In genomic region chr1:200028586-200029034, GRCh38 we compare ENCODE assay signal across 8 cellular contexts. TPM values are rescaled to one million over a fixed set of nuclear protein-coding genes. Genes with fewer than 3 reads are reported as not detected.
A peak's percentile ranks its signal among the peaks of the same experiment; 100 is the strongest.
DNase-seq lines count a peak whose midpoint lies in the region; ATAC-seq and TF ChIP-seq lines count a peak whose summit lies in the region.

No MANE protein-coding gene starts in this region.

- H3K9me3 ChIP-seq in heart right ventricle (no peaks in the 10 kb centered on the region), ascending aorta (no peaks in the 10 kb centered on the region), right lobe of liver (no peaks in the 10 kb centered on the region), vagina (no peaks in the 10 kb centered on the region)

- no peak for TF ChIP-seq CTCF in heart right ventricle (IDR thresholded peaks at IDR 0.05)
- no peak for TF ChIP-seq CTCF in ascending aorta (IDR thresholded peaks at IDR 0.05)
- TF ChIP-seq CTCF in right lobe of liver (IDR thresholded peaks at IDR 0.05): no peak
- no peak for TF ChIP-seq CTCF in vagina (IDR thresholded peaks at IDR 0.05)

- H3K4me1 ChIP-seq in heart right ventricle (peaks cover 0 to 11% (median 6%) of the 10 kb centered on the region in 9 donors), ascending aorta (no peaks in the 10 kb centered on the region), right lobe of liver (peaks cover 0 to 39% (median 2%) of the 10 kb centered on the region in 4 donors), vagina (no peaks in the 10 kb centered on the region)

- peak overlapping the region in 5 of 10 donors; percentile 42 to 66 (median 52) for H3K27ac ChIP-seq in heart right ventricle
- H3K27ac ChIP-seq in ascending aorta: no peak overlapping the region
- peak overlapping the region; percentile 90 to 92 (median 92) for H3K27ac ChIP-seq in right lobe of liver
- H3K27ac ChIP-seq in vagina: no peak overlapping the region

- no peak for ATAC-seq in heart right ventricle
- ATAC-seq in left ventricle myocardium superior: no peak
- peak in 3 of 4 donors; percentile 11 to 21 (median 16) for ATAC-seq in right lobe of liver
- ATAC-seq in GM19023 (IDR thresholded peaks at IDR 0.05; ENCODE audit: unreplicated experiment): no peak

- 12 to 13% methylated on average over 2 of the region's 2 CpGs for WGBS in heart right ventricle, 2 donors
- 0% methylated on average over 2 of the region's 2 CpGs for WGBS in right lobe of liver (ENCODE audit: insufficient coverage, low coverage, low lambda C conversion rate, missing lambda C conversion rate)

- H3K4me3 ChIP-seq in heart right ventricle (peak overlapping the region; percentile 21 to 64 (median 50)), ascending aorta (peak overlapping the region; percentile 47 to 49), right lobe of liver (peak overlapping the region; percentile 56 to 60 (median 57)), vagina (peak overlapping the region; percentile 4 to 36)

- H3K36me3 ChIP-seq in heart right ventricle (no peaks in the 10 kb centered on the region), ascending aorta (no peaks in the 10 kb centered on the region), right lobe of liver (peaks cover 0 to 4% (median 0%) of the 10 kb centered on the region in 4 donors), vagina (no peaks in the 10 kb centered on the region)

- H3K27me3 ChIP-seq in heart right ventricle (peaks cover 0 to 90% (median 71%) of the 10 kb centered on the region in 7 donors), ascending aorta (no peaks in the 10 kb centered on the region), right lobe of liver (no peaks in the 10 kb centered on the region), vagina (no peaks in the 10 kb centered on the region)

- intact Hi-C loops in heart right ventricle (cut with DNase I) (no loop called here), left ventricle myocardium superior (cut with micrococcal nuclease) (no loop called here), ascending aorta (cut with DNase I) (no loop called here), right lobe of liver (cut with DNase I) (no loop called here), vagina (cut with DNase I) (no loop called here)

- no peak for DNase-seq in heart right ventricle
- DNase-seq in left ventricle myocardium superior: no peak
- DNase-seq in ascending aorta (ENCODE audit: low spot score in 2 of 2): no peak
- DNase-seq in right lobe of liver: no peak
- DNase-seq in vagina (ENCODE audit: extremely low spot score in 2 of 2): no peak
- no peak for DNase-seq in stimulated activated CD4-positive, alpha-beta T cell treated with anti-CD3 and anti-CD28 coated beads, Interleukin-4, amount 100 ng/mL, for 24 hours
- DNase-seq in NCI-H82 (lab: John Stamatoyannopoulos, UW): no peak

- TF ChIP-seq POLR2A in right lobe of liver (IDR thresholded peaks at IDR 0.05) (no peak), vagina (IDR thresholded peaks at IDR 0.05) (no peak)

RNA-seq across cellular contexts. Expression of gene NR5A2, which starts 1.1 kb away (rescaled TPM):
- 1 to 10 TPM in 8 of 10 donors, under 1 TPM in 2; 0.70 to 1.9 (median 1.3) TPM for total RNA-seq in heart right ventricle
- polyA plus RNA-seq in heart right ventricle: 1 to 10 TPM in 1 of 2 donors, under 1 TPM in 1; 0.52 to 1.1 TPM
- total RNA-seq in left ventricle myocardium superior: 1.7 TPM
- total RNA-seq in ascending aorta: 12.7 TPM
- total RNA-seq in right lobe of liver: 10 to 100 TPM; 20.4 to 35.0 (median 28.5) TPM
- total RNA-seq in vagina: 0.98 TPM

Comparison
In these comparisons a context has a peak if more than half of its experiments do, and no peak if none do; other contexts are left out.
1. ATAC-seq: peak in right lobe of liver (3 of 4); none in heart right ventricle (0 of 8), left ventricle myocardium superior (single experiment) and GM19023 (single experiment).
2. H3K27ac ChIP-seq: peak in right lobe of liver (3 of 3); none in ascending aorta (0 of 2) and vagina (single experiment).
3. Peak in every context shown above with its lines, with median percentiles within 50 percentile points of each other: H3K4me3 ChIP-seq.